In the genomic region with DNA sequence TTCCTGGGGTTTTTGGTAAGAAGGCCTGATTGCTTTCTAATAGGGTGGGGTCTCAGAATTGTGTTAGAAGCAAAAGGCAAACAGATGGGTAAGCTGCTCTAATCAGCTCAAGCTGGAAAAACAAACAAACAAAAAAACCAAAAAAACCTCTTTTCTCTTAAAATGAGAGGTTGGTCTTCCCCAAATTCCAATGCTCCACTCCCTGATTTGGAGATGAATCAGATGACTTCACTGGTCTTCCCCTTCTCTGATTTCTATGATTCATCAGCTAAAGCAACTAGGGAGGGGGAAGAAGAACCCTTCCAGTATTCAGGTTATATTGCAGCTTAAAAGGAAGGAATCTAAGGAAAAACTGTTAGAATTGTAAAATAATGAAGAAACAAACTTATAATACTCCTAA, we compare ENCODE assay signal across 1 cellular context.
TF ChIP-seq lines count a peak whose summit lies in the region.

No MANE protein-coding gene starts in this region.

TF ChIP-seq in A549, 52 proteins besides CTCF, POLR2A, EP300 and RAD21 (continued from another document):
- peak in 1 of 2 experiments; percentile 72; a peak in 2 of 4 replicates for TF ChIP-seq CEBPB (IDR thresholded peaks at IDR 0.05)
- TF ChIP-seq GATA3 (IDR thresholded peaks at IDR 0.05; ENCODE audit: borderline replicate concordance) = peak; percentile 91; the same call in 1 of the 2 replicates
- TF ChIP-seq, protein P1, sequence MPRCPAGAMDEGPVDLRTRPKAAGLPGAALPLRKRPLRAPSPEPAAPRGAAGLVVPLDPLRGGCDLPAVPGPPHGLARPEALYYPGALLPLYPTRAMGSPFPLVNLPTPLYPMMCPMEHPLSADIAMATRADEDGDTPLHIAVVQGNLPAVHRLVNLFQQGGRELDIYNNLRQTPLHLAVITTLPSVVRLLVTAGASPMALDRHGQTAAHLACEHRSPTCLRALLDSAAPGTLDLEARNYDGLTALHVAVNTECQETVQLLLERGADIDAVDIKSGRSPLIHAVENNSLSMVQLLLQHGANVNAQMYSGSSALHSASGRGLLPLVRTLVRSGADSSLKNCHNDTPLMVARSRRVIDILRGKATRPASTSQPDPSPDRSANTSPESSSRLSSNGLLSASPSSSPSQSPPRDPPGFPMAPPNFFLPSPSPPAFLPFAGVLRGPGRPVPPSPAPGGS (IDR thresholded peaks at IDR 0.05) = 0 out of 3 replicates have a peak, but pooled peaks have one; percentile 41
- TF ChIP-seq RFX5 (IDR thresholded peaks at IDR 0.05) = no peak
- TF ChIP-seq, protein P2, sequence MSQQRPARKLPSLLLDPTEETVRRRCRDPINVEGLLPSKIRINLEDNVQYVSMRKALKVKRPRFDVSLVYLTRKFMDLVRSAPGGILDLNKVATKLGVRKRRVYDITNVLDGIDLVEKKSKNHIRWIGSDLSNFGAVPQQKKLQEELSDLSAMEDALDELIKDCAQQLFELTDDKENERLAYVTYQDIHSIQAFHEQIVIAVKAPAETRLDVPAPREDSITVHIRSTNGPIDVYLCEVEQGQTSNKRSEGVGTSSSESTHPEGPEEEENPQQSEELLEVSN (IDR thresholded peaks at IDR 0.05; ENCODE audit: borderline replicate concordance, low read depth) = no peak
- TF ChIP-seq CBX8 (IDR thresholded peaks at IDR 0.05) = no peak
- TF ChIP-seq POLR2AphosphoS2 (conservative IDR thresholded peaks at IDR 0.05; ENCODE audit: low read length) = no peak
- TF ChIP-seq, protein P3, sequence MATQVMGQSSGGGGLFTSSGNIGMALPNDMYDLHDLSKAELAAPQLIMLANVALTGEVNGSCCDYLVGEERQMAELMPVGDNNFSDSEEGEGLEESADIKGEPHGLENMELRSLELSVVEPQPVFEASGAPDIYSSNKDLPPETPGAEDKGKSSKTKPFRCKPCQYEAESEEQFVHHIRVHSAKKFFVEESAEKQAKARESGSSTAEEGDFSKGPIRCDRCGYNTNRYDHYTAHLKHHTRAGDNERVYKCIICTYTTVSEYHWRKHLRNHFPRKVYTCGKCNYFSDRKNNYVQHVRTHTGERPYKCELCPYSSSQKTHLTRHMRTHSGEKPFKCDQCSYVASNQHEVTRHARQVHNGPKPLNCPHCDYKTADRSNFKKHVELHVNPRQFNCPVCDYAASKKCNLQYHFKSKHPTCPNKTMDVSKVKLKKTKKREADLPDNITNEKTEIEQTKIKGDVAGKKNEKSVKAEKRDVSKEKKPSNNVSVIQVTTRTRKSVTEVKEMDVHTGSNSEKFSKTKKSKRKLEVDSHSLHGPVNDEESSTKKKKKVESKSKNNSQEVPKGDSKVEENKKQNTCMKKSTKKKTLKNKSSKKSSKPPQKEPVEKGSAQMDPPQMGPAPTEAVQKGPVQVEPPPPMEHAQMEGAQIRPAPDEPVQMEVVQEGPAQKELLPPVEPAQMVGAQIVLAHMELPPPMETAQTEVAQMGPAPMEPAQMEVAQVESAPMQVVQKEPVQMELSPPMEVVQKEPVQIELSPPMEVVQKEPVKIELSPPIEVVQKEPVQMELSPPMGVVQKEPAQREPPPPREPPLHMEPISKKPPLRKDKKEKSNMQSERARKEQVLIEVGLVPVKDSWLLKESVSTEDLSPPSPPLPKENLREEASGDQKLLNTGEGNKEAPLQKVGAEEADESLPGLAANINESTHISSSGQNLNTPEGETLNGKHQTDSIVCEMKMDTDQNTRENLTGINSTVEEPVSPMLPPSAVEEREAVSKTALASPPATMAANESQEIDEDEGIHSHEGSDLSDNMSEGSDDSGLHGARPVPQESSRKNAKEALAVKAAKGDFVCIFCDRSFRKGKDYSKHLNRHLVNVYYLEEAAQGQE (IDR thresholded peaks at IDR 0.05) = no peak
- no peak for TF ChIP-seq CHD2 (IDR thresholded peaks at IDR 0.05; ENCODE audit: low read length, partially characterized antibody)
- no peak for TF ChIP-seq HOXB13 (CRISPR knock-in tag; IDR thresholded peaks at IDR 0.05; ENCODE audit: low read depth)
- no peak for TF ChIP-seq ZC3H11A (IDR thresholded peaks at IDR 0.05)
- TF ChIP-seq SMC3 (IDR thresholded peaks at IDR 0.05) = no peak
- TF ChIP-seq SREBF2 (IDR thresholded peaks at IDR 0.05) = no peak
- TF ChIP-seq CBX2 (IDR thresholded peaks at IDR 0.05; ENCODE audit: borderline replicate concordance, low read depth) = no peak
- TF ChIP-seq ESRRA (IDR thresholded peaks at IDR 0.05; ENCODE audit: borderline replicate concordance, low read length) = no peak
- no peak for TF ChIP-seq HOXA7 (CRISPR knock-in tag; IDR thresholded peaks at IDR 0.05)
- TF ChIP-seq, protein P4, sequence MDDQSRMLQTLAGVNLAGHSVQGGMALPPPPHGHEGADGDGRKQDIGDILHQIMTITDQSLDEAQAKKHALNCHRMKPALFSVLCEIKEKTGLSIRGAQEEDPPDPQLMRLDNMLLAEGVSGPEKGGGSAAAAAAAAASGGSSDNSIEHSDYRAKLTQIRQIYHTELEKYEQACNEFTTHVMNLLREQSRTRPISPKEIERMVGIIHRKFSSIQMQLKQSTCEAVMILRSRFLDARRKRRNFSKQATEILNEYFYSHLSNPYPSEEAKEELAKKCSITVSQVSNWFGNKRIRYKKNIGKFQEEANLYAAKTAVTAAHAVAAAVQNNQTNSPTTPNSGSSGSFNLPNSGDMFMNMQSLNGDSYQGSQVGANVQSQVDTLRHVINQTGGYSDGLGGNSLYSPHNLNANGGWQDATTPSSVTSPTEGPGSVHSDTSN (IDR thresholded peaks at IDR 0.05) = peak; percentile 71; the same call in 1 of the 2 replicates
- TF ChIP-seq, protein P5, sequence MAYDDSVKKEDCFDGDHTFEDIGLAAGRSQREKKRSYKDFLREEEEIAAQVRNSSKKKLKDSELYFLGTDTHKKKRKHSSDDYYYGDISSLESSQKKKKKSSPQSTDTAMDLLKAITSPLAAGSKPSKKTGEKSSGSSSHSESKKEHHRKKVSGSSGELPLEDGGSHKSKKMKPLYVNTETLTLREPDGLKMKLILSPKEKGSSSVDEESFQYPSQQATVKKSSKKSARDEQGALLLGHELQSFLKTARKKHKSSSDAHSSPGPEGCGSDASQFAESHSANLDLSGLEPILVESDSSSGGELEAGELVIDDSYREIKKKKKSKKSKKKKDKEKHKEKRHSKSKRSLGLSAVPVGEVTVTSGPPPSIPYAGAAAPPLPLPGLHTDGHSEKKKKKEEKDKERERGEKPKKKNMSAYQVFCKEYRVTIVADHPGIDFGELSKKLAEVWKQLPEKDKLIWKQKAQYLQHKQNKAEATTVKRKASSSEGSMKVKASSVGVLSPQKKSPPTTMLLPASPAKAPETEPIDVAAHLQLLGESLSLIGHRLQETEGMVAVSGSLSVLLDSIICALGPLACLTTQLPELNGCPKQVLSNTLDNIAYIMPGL (CRISPR knock-in tag; IDR thresholded peaks at IDR 0.05; ENCODE audit: borderline replicate concordance) = no peak
- TF ChIP-seq, protein P6, sequence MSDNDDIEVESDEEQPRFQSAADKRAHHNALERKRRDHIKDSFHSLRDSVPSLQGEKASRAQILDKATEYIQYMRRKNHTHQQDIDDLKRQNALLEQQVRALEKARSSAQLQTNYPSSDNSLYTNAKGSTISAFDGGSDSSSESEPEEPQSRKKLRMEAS (IDR thresholded peaks at IDR 0.05) = peak; percentile 68; the same call in 1 of the 2 replicates
- no peak for TF ChIP-seq RCOR1 (IDR thresholded peaks at IDR 0.05; ENCODE audit: low read depth, low read length)
- no peak for TF ChIP-seq HEYL (CRISPR knock-in tag; IDR thresholded peaks at IDR 0.05)
- no peak for TF ChIP-seq EHMT2 (IDR thresholded peaks at IDR 0.05; ENCODE audit: low read depth)
- TF ChIP-seq JUNB (IDR thresholded peaks at IDR 0.05) = peak; percentile 88
- TF ChIP-seq, protein P7, sequence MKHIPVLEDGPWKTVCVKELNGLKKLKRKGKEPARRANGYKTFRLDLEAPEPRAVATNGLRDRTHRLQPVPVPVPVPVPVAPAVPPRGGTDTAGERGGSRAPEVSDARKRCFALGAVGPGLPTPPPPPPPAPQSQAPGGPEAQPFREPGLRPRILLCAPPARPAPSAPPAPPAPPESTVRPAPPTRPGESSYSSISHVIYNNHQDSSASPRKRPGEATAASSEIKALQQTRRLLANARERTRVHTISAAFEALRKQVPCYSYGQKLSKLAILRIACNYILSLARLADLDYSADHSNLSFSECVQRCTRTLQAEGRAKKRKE (CRISPR knock-in tag; IDR thresholded peaks at IDR 0.05; ENCODE audit: low read depth) = no peak
- no peak for TF ChIP-seq ZFP36 (IDR thresholded peaks at IDR 0.05; ENCODE audit: borderline replicate concordance, partially characterized antibody)
- no peak for TF ChIP-seq KDM5A (IDR thresholded peaks at IDR 0.05)
- TF ChIP-seq RARB (CRISPR knock-in tag; IDR thresholded peaks at IDR 0.05) = no peak
